21 cellular contexts compared by ENCODE assay signal in the genomic region with DNA sequence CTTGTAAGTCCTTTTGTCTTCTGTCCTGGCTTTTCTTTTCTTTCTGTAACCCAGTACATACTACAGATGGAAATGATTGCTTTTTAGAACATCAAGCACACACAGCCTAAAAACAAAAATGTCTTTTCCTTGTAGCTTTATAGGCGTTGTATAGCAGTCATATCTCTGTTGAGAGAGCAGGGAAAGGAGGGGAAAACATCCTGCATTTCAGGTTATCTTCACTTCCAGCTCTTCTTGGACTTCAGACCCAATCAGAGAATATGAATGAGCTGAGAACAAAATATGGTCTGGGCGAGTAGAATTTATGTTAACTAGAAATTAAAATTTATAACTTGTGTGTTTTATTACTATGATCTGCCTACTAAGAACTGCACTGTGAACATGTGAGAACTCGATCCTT. TPM values are rescaled to one million over a fixed set of nuclear protein-coding genes. Genes with fewer than 3 reads are reported as not detected.
DNase-seq lines count a peak whose midpoint lies in the region; ATAC-seq and TF ChIP-seq lines count a peak whose summit lies in the region.
"Had no signal": no experiment of that assay in that cellular context is flagged by ENCODE, and none has a peak within 500 bp of the region (broad histone marks: within the 10 kb centered on the region; RNA-seq: fewer than 3 reads in every experiment).

No MANE protein-coding gene starts in this region.

- H3K9me3 Mint-ChIP-seq in CD4-positive, CD25-positive, alpha-beta regulatory T cell = peaks cover 0 to 6% (median 0%) of the 10 kb centered on the region in 7 donors
- peaks cover 4% of the 10 kb centered on the region for H3K9me3 Mint-ChIP-seq in activated T-helper 17 cell treated with anti-CD3 and anti-CD28 coated beads, Interleukin-2, amount 50 U/mL, for 72 hours
- H3K9me3 Mint-ChIP-seq in mesothelial cell of epicardium = peaks cover 10% of the 10 kb centered on the region
- H3K9me3 Mint-ChIP-seq: CD8-positive, alpha-beta memory T cell had no signal

- H3K27me3 ChIP-seq in CD4-positive, CD25-positive, alpha-beta regulatory T cell (ENCODE audit: control insufficient read depth, insufficient read depth, low read length) = no peaks in the 10 kb centered on the region
- H3K27me3 ChIP-seq: BLaER1 treated with 17β-estradiol and CSF1 and Interleukin-3, amounts not matched to agents 10 nM and 100 nM had no signal

- TF ChIP-seq CTCF in mesothelial cell of epicardium (IDR thresholded peaks at IDR 0.05; ENCODE audit: unreplicated experiment) = no peak

- peak overlapping the region in 2 of 3 donors; percentile 24 to 26 for H3K27ac Mint-ChIP-seq in CD4-positive, CD25-positive, alpha-beta regulatory T cell
- H3K27ac Mint-ChIP-seq in activated T-helper 17 cell treated with anti-CD3 and anti-CD28 coated beads, Interleukin-2, amount 50 U/mL, for 72 hours = peak overlapping the region; percentile 21
- peak overlapping the region; percentile 7 for H3K27ac Mint-ChIP-seq in mesothelial cell of epicardium
- H3K27ac Mint-ChIP-seq: GM23338 had no signal

- no peak overlapping the region for H3K27ac ChIP-seq in CD4-positive, CD25-positive, alpha-beta regulatory T cell (ENCODE audit: insufficient read depth, low read length, poor library complexity, severe bottlenecking)
- H3K27ac ChIP-seq: BLaER1 treated with 17β-estradiol and CSF1 and Interleukin-3, amounts not matched to agents 10 nM and 100 nM had no signal

- no peak overlapping the region for H3K4me3 Mint-ChIP-seq in CD4-positive, CD25-positive, alpha-beta regulatory T cell
- no peak overlapping the region for H3K4me3 Mint-ChIP-seq in activated T-helper 17 cell treated with anti-CD3 and anti-CD28 coated beads, Interleukin-2, amount 50 U/mL, for 72 hours
- H3K4me3 Mint-ChIP-seq in mesothelial cell of epicardium = no peak overlapping the region
- H3K4me3 Mint-ChIP-seq: CD8-positive, alpha-beta memory T cell; GM23338 had no signal

- H3K4me1 Mint-ChIP-seq in CD4-positive, CD25-positive, alpha-beta regulatory T cell = peaks cover 9 to 23% (median 11%) of the 10 kb centered on the region in 4 donors
- H3K4me1 Mint-ChIP-seq in activated T-helper 17 cell treated with anti-CD3 and anti-CD28 coated beads, Interleukin-2, amount 50 U/mL, for 72 hours = peaks cover 2% of the 10 kb centered on the region
- peaks cover 7% of the 10 kb centered on the region for H3K4me1 Mint-ChIP-seq in mesothelial cell of epicardium
- H3K4me1 Mint-ChIP-seq: GM23338 had no signal

- no peaks in the 10 kb centered on the region for H3K27me3 Mint-ChIP-seq in CD4-positive, CD25-positive, alpha-beta regulatory T cell
- no peaks in the 10 kb centered on the region for H3K27me3 Mint-ChIP-seq in activated T-helper 17 cell treated with anti-CD3 and anti-CD28 coated beads, Interleukin-2, amount 50 U/mL, for 72 hours
- H3K27me3 Mint-ChIP-seq in mesothelial cell of epicardium (ENCODE audit: low read depth) = no peaks in the 10 kb centered on the region
- H3K27me3 Mint-ChIP-seq: CD8-positive, alpha-beta memory T cell had no signal

- H3K36me3 Mint-ChIP-seq in CD4-positive, CD25-positive, alpha-beta regulatory T cell = peaks cover 39% of the 10 kb centered on the region
- peaks cover 63% of the 10 kb centered on the region for H3K36me3 Mint-ChIP-seq in activated T-helper 17 cell treated with anti-CD3 and anti-CD28 coated beads, Interleukin-2, amount 50 U/mL, for 72 hours (ENCODE audit: low read depth)
- peaks cover 37% of the 10 kb centered on the region for H3K36me3 Mint-ChIP-seq in mesothelial cell of epicardium

- no peak for ATAC-seq in CD4-positive, CD25-positive, alpha-beta regulatory T cell (ENCODE audit: low read depth in 2 of 2)
- no peak for ATAC-seq in activated T-helper 17 cell treated with anti-CD3 and anti-CD28 coated beads, Interleukin-2, amount 50 U/mL, for 72 hours (replicated peaks)
- ATAC-seq in GM21390 (IDR thresholded peaks at IDR 0.05; ENCODE audit: unreplicated experiment) = no peak
- ATAC-seq: GM23338, HCT116, PC-3, SK-N-SH treated with all-trans-retinoic acid at 6 μM for 48 hours had no signal

- no peaks in the 10 kb centered on the region for H3K4me1 ChIP-seq in CD4-positive, CD25-positive, alpha-beta regulatory T cell (ENCODE audit: control insufficient read depth, insufficient read depth, low read length, poor library complexity, severe bottlenecking)

- H3K9me3 ChIP-seq in CD4-positive, CD25-positive, alpha-beta regulatory T cell (ENCODE audit: control insufficient read depth in 2 of 2, low read length in 2 of 2) = no peaks in the 10 kb centered on the region

- DNase-seq in CD4-positive, CD25-positive, alpha-beta regulatory T cell = no peak
- DNase-seq in NCI-H2029 (lab: John Stamatoyannopoulos, UW) (peak; percentile 45), mesothelial cell of epicardium (ENCODE audit: low spot score in 2 of 2, unreplicated experiment in 2 of 2) (no peak), HuH-7.5 (ENCODE audit: low spot score) (no peak), 8988T (no peak), HCEC 1CT (no peak)
- DNase-seq: CD8-positive, alpha-beta memory T cell; DMS79 treated with DMSO at 0.1 percent for 48 hours; KBM-7; NCI-H1105; NCI-H2171; NCI-H526; PC-3; RPMI8226; SIG-M5 had no signal

- H3K36me3 ChIP-seq in CD4-positive, CD25-positive, alpha-beta regulatory T cell (ENCODE audit: control insufficient read depth, insufficient read depth, low read length) = peaks cover 30% of the 10 kb centered on the region

- no peak overlapping the region for H3K4me3 ChIP-seq in CD4-positive, CD25-positive, alpha-beta regulatory T cell (ENCODE audit: low read depth, low read length)
- H3K4me3 ChIP-seq: BLaER1 treated with 17β-estradiol and CSF1 and Interleukin-3, amounts not matched to agents 10 nM and 100 nM; GM23338 had no signal

RNA-seq across cellular contexts. Expression of gene TMEM60, which starts 14.7 kb away (rescaled TPM):
- 5.2 TPM for total RNA-seq in CD4-positive, CD25-positive, alpha-beta regulatory T cell
- polyA plus RNA-seq in CD4-positive, CD25-positive, alpha-beta regulatory T cell = 10 to 100 TPM; 32.3 to 76.0 (median 55.9) TPM
- total RNA-seq in activated T-helper 17 cell treated with anti-CD3 and anti-CD28 coated beads, Interleukin-2, amount 50 U/mL, for 72 hours = 10 to 100 TPM; 12.1 to 13.2 TPM
- total RNA-seq in mesothelial cell of epicardium = 14.2 to 17.2 TPM (median 16.5 TPM) in 3 replicates

RNA-seq across cellular contexts. Expression of gene PHTF2, which starts 15.0 kb away (rescaled TPM):
- total RNA-seq in CD4-positive, CD25-positive, alpha-beta regulatory T cell = 77.9 TPM
- 10 to 100 TPM; 25.0 to 32.3 (median 28.7) TPM for polyA plus RNA-seq in CD4-positive, CD25-positive, alpha-beta regulatory T cell
- 100 to 1,000 TPM in 1 of 2 donors, 10 to 100 TPM in 1; 66.1 to 123 TPM for total RNA-seq in activated T-helper 17 cell treated with anti-CD3 and anti-CD28 coated beads, Interleukin-2, amount 50 U/mL, for 72 hours
- total RNA-seq in mesothelial cell of epicardium = 36.1 to 38.2 TPM (median 37.5 TPM) in 3 replicates
